ENCODE assay signal across 5 cellular contexts in genomic region chr5:57402761-57403160, GRCh38.
"Had no signal": no experiment of that assay in that cellular context is flagged by ENCODE, and none has a peak within 500 bp of the region (broad histone marks: within the 10 kb centered on the region; RNA-seq: fewer than 3 reads in every experiment).

No MANE protein-coding gene starts in this region.

- DNase-seq: H9, HCEC 1CT, IMR-90 had no signal

- H2AFZ ChIP-seq: GM23338 had no signal

- H3K4me2 ChIP-seq: GM23338 had no signal

- ATAC-seq: GM23338, K562 had no signal

- H3K4me3 ChIP-seq: GM23338, K562 had no signal
